ENCODE assay signal across 8 cellular contexts in the genomic region with DNA sequence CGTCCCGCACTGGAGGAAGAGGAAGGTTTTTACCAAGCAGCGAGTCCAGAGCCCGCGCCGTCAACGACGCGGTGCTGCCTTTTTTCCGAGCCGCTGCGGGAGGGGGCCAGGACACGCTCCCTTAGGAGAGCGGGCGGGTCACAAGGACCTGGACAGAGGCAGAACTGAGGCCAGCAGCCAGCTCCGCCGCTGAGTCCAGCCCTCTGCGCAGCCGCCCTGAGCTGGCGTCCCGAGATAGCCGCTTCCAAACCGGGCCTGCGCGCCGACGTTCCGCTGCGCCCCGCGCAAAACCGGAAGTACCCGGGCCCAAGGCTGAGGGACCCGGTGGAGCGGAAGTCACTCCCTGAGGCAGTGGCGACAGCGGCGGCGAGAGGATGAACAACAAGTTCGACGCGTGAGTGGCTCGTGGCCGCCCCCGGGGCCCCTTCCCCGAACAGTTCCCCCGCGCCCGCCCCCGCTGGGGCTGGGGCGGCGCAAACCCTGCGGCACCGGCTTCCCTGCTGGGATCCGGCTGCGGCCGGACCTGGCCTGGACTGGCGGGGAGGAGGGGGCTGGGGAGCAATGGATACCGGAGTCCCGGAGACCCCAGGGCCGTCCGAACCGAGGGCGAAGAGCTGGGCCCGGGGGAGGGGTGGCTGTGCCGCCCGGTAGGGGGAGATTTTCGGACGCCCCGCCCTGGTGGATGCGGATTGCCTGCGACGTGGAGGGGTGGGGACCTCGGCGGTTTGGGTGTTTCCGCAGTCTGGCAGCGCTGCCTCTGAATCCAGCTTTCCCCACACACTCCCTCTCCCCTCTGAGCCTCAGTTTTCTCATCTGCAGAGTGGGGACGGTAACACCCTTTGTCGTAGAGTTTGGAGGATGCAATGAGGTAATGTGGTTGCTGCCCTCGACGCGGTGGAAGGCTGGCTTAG. TPM values are rescaled to one million over a fixed set of nuclear protein-coding genes. Genes with fewer than 3 reads are reported as not detected.
DNase-seq lines count a peak whose midpoint lies in the region; ATAC-seq and TF ChIP-seq lines count a peak whose summit lies in the region.

A gene with protein sequence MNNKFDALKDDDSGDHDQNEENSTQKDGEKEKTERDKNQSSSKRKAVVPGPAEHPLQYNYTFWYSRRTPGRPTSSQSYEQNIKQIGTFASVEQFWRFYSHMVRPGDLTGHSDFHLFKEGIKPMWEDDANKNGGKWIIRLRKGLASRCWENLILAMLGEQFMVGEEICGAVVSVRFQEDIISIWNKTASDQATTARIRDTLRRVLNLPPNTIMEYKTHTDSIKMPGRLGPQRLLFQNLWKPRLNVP (plus strand): TSS at position 339 of the 911 bp plus-strand sequence. CDS start 36 bp downstream, at position 375.
A gene (minus strand): TSS at position 207 of the 911 bp plus-strand sequence. CDS start 675 bp downstream, outside the sequence.

- no peak within 1 kb of the TSS for H2BK12ac ChIP-seq in mesenchymal stem cell (ENCODE audit: low read length in 2 of 2)

- peak within 1 kb of the TSS; percentile 67 for H3K4me2 ChIP-seq in mesenchymal stem cell (ENCODE audit: low read length, poor library complexity, severe bottlenecking)

- peak within 1 kb of the TSS; percentile 88 for H2BK15ac ChIP-seq in mesenchymal stem cell (ENCODE audit: low read depth, poor library complexity, severe bottlenecking)

- H3K27me3 ChIP-seq in mesenchymal stem cell (ENCODE audit: control insufficient read depth in 1 of 2, insufficient read depth in 1 of 2, low read length in 2 of 2), result no peaks in the 10 kb centered on the region

- H2BK5ac ChIP-seq in mesenchymal stem cell (ENCODE audit: low read depth, low read length, poor library complexity, severe bottlenecking), result peak within 1 kb of the TSS; percentile 90

- peak within 1 kb of the TSS; percentile 80 to 89 for H3K4ac ChIP-seq in mesenchymal stem cell (ENCODE audit: low read depth in 1 of 2, low read length in 2 of 2)

- H3K27ac ChIP-seq in mesenchymal stem cell (ENCODE audit: low read length, poor library complexity, severe bottlenecking), result peak within 1 kb of the TSS; percentile 86

- peak within 1 kb of the TSS; percentile 88 to 98 for H3K4me3 ChIP-seq in mesenchymal stem cell (ENCODE audit: insufficient read depth in 1 of 2, low read depth in 1 of 2, low read length in 2 of 2)

- peak within 1 kb of the TSS; percentile 89 for H4K8ac ChIP-seq in mesenchymal stem cell (ENCODE audit: low read length)

- H2AK5ac ChIP-seq in mesenchymal stem cell (ENCODE audit: low read length, severe bottlenecking), result no peak within 1 kb of the TSS

- TF ChIP-seq CTCF in GM20000 (IDR thresholded peaks at IDR 0.05; ENCODE audit: extremely low read depth, missing control alignments), result peak; percentile 8

- H3K9me3 ChIP-seq in mesenchymal stem cell (ENCODE audit: control insufficient read depth, low read length), result peaks cover 3% of the 10 kb centered on the region

- peak; percentile 86 for ATAC-seq in effector memory CD8-positive, alpha-beta T cell (replicated peaks)

- H3K23ac ChIP-seq in mesenchymal stem cell (ENCODE audit: low read length in 2 of 2), result peak within 1 kb of the TSS in 1 of 2 experiments; percentile 79

- peaks cover 13 to 44% of the 10 kb centered on the region in 2 experiments for H3K36me3 ChIP-seq in mesenchymal stem cell (ENCODE audit: control insufficient read depth in 1 of 2, insufficient read depth in 2 of 2, low read depth in 1 of 2, low read length in 2 of 2)

- no peaks in the 10 kb centered on the region for H3K9me3 Mint-ChIP-seq in effector memory CD8-positive, alpha-beta T cell

- peak within 1 kb of the TSS; percentile 93 to 97 for H3K18ac ChIP-seq in mesenchymal stem cell (ENCODE audit: low read depth in 1 of 2, low read length in 2 of 2)

- peak within 1 kb of the TSS; percentile 96 for H2BK120ac ChIP-seq in mesenchymal stem cell (ENCODE audit: low read depth, low read length)

- DNase-seq in COR-L47 (lab: John Stamatoyannopoulos, UW) (peak; percentile 81), GM20000 (ENCODE audit: low spot score) (peak; percentile 99), HS-5 (ENCODE audit: low read depth) (peak; percentile 76), NK-92 (lab: John Stamatoyannopoulos, UW; ENCODE audit: unreplicated experiment) (peak; percentile 39), mesenchymal stem cell (peak; percentile 96)
- DNase-seq in activated CD8-positive, alpha-beta memory T cell treated with anti-CD3 and anti-CD28 coated beads for 4 hours (ENCODE audit: low read depth in 2 of 2), result peak; percentile 82 to 84
- peak; percentile 82 to 85 (median 82) for DNase-seq in effector memory CD8-positive, alpha-beta T cell
- peak; percentile 85 for DNase-seq in stimulated activated CD8-positive, alpha-beta memory T cell treated with anti-CD3 and anti-CD28 coated beads, Interleukin-12 subunit alpha, Interleukin-12 subunit beta, amount 100 ng/mL, for 4 hours (ENCODE audit: low read depth)

- peak within 1 kb of the TSS; percentile 99 for H3K27ac Mint-ChIP-seq in effector memory CD8-positive, alpha-beta T cell

- H3K36me3 Mint-ChIP-seq in effector memory CD8-positive, alpha-beta T cell (ENCODE audit: insufficient read depth), result peaks cover 37% of the 10 kb centered on the region

- 0% methylated on average over 54 of the region's 82 CpGs for WGBS in mesenchymal stem cell

- H2AFZ ChIP-seq in mesenchymal stem cell (ENCODE audit: low read depth, low read length), result peak within 1 kb of the TSS; percentile 83

- peaks cover 4% of the 10 kb centered on the region for H3K4me1 ChIP-seq in mesenchymal stem cell (ENCODE audit: control insufficient read depth, insufficient read depth, low read depth, low read length)

- H3K14ac ChIP-seq in mesenchymal stem cell (ENCODE audit: low read length in 2 of 2), result peak within 1 kb of the TSS in 1 of 2 experiments; percentile 92

- peaks cover 25% of the 10 kb centered on the region for H3K79me1 ChIP-seq in mesenchymal stem cell (replicated peaks; ENCODE audit: low read length, poor library complexity, severe bottlenecking)

- peak within 1 kb of the TSS; percentile 91 for H4K91ac ChIP-seq in mesenchymal stem cell (ENCODE audit: low read length)

- peak within 1 kb of the TSS; percentile 99 for H3K9ac ChIP-seq in mesenchymal stem cell (ENCODE audit: low read length)

- H3K4me3 Mint-ChIP-seq in effector memory CD8-positive, alpha-beta T cell, result peak within 1 kb of the TSS; percentile 97 to 99

- no peaks in the 10 kb centered on the region for H3K27me3 Mint-ChIP-seq in effector memory CD8-positive, alpha-beta T cell

- peaks cover 55 to 73% of the 10 kb centered on the region in 2 donors for H3K4me1 Mint-ChIP-seq in effector memory CD8-positive, alpha-beta T cell (ENCODE audit: low read depth in 2 of 2)

RNA-seq across cellular contexts. Expression of the first gene that starts in this region (rescaled TPM):
- polyA plus RNA-seq in mesenchymal stem cell (2013, experiment 1 of 2), result 66.8 TPM
- polyA plus RNA-seq in mesenchymal stem cell (2013, experiment 2 of 2), result 68.3 TPM

RNA-seq across cellular contexts. Expression of the second gene that starts in this region (rescaled TPM):
- 2.6 TPM for polyA plus RNA-seq in mesenchymal stem cell (2013, experiment 1 of 2)
- polyA plus RNA-seq in mesenchymal stem cell (2013, experiment 2 of 2), result 2.8 TPM

Comparison
In these comparisons a context has a peak if more than half of its experiments do, and no peak if none do; other contexts are left out.
1. Peak in every context shown above with its lines: DNase-seq, ATAC-seq, H3K4me3 ChIP-seq and H3K27ac ChIP-seq.
2. DNase-seq: peak in every context shown above with its lines; median percentile 99 in GM20000; 96 in mesenchymal stem cell; 85 in stimulated activated CD8-positive, alpha-beta memory T cell treated with anti-CD3 and anti-CD28 coated beads, Interleukin-12 subunit alpha, Interleukin-12 subunit beta, amount 100 ng/mL, for 4 hours; 83 in activated CD8-positive, alpha-beta memory T cell treated with anti-CD3 and anti-CD28 coated beads for 4 hours; 82 in effector memory CD8-positive, alpha-beta T cell; 81 in COR-L47; 76 in HS-5; 39 in NK-92.